26 cellular contexts compared by ENCODE assay signal in genomic region chr15:63401714-63402497, GRCh38. TPM values are rescaled to one million over a fixed set of nuclear protein-coding genes. Genes with fewer than 3 reads are reported as not detected.
"Had no signal": no experiment of that assay in that cellular context is flagged by ENCODE, and none has a peak within 500 bp of the region (broad histone marks: within the 10 kb centered on the region; RNA-seq: fewer than 3 reads in every experiment).

No MANE protein-coding gene starts in this region.

- H3K27me3 Mint-ChIP-seq: activated CD4-positive, alpha-beta T cell treated with anti-CD3 and anti-CD28 coated beads, Interleukin-2, amount 10 ng/mL, durations not matched to agents 7 days and 5 days; activated naive CD8-positive, alpha-beta T cell had no signal

- H3K27ac Mint-ChIP-seq: activated CD4-positive, alpha-beta T cell treated with anti-CD3 and anti-CD28 coated beads for 36 hours; activated CD4-positive, alpha-beta T cell treated with anti-CD3 and anti-CD28 coated beads, Interleukin-2, amount 10 ng/mL, durations not matched to agents 7 days and 5 days; activated CD8-positive, alpha-beta T cell treated with anti-CD3 and anti-CD28 coated beads, Interleukin-2, amount 10 ng/mL, durations not matched to agents 7 days and 5 days; activated naive CD4-positive, alpha-beta T cell treated with anti-CD3 and anti-CD28 coated beads, Interleukin-2, amount 10 ng/mL, durations not matched to agents 7 days and 5 days; activated naive CD8-positive, alpha-beta T cell; activated T-helper 1 cell treated with anti-CD3 and anti-CD28 coated beads, Interleukin-12 subunit alpha, Interleukin-12 subunit beta, Interleukin-2, Interleukin-4 antibody, amounts not matched to agents 30 ng/mL and 10 ng/mL and 1 ng/mL, durations not matched to agents 14 hours and 24 hours and 36 hours; WTC11 had no signal

- H3K27ac ChIP-seq: brain microvascular endothelial cell, KMS-11, PC-9, RWPE1 had no signal

- H3K27me3 ChIP-seq: brain microvascular endothelial cell had no signal

- H3K36me3 Mint-ChIP-seq: activated naive CD4-positive, alpha-beta T cell treated with anti-CD3 and anti-CD28 coated beads, Interleukin-2, amount 10 ng/mL, durations not matched to agents 7 days and 5 days; activated naive CD8-positive, alpha-beta T cell; WTC11 had no signal

- H3K4me3 ChIP-seq: PC-9 had no signal

- H3K36me3 ChIP-seq: brain microvascular endothelial cell had no signal

- DNase-seq: activated CD8-positive, alpha-beta memory T cell treated with anti-CD3 and anti-CD28 coated beads, Interleukin-2, amount 50 U/mL, for 4 hours; activated effector memory CD4-positive, alpha-beta T cell treated with Interleukin-2 at 50 U/mL for 16 hours; activated naive CD4-positive, alpha-beta T cell treated with anti-CD3 and anti-CD28 coated beads, Interleukin-2, amount 10 ng/mL, durations not matched to agents 7 days and 5 days; activated T-cell treated with anti-CD3 and anti-CD28 coated beads for 4 hours; activated T-cell treated with anti-CD3 and anti-CD28 coated beads, Interleukin-2, amount 50 U/mL, for 4 hours; amniotic stem cell; aorta; NCI-H1092; NCI-H1436 treated with DMSO at 0.1 percent for 48 hours; NCI-H187; NCI-H2107; NCI-H2171; PC-9; SIG-M5 had no signal

- H3K9me3 Mint-ChIP-seq: activated CD4-positive, alpha-beta T cell treated with anti-CD3 and anti-CD28 coated beads, Interleukin-2, amount 10 ng/mL, durations not matched to agents 7 days and 5 days; activated naive CD4-positive, alpha-beta T cell treated with anti-CD3 and anti-CD28 coated beads, Interleukin-2, amount 10 ng/mL, durations not matched to agents 7 days and 5 days; activated T-cell treated with anti-CD3 and anti-CD28 coated beads, Interleukin-2, amount 50 U/mL, for 4 hours; activated T-helper 1 cell treated with anti-CD3 and anti-CD28 coated beads, Interleukin-12 subunit alpha, Interleukin-12 subunit beta, Interleukin-2, Interleukin-4 antibody, amounts not matched to agents 30 ng/mL and 10 ng/mL and 1 ng/mL, durations not matched to agents 14 hours and 24 hours and 36 hours; WTC11 had no signal

- H3K4me3 Mint-ChIP-seq: activated CD4-positive, alpha-beta T cell treated with anti-CD3 and anti-CD28 coated beads for 36 hours; activated CD4-positive, alpha-beta T cell treated with anti-CD3 and anti-CD28 coated beads, Interleukin-2, amount 10 ng/mL, durations not matched to agents 7 days and 5 days; activated CD8-positive, alpha-beta T cell treated with anti-CD3 and anti-CD28 coated beads, Interleukin-2, amount 10 ng/mL, durations not matched to agents 7 days and 5 days; activated naive CD4-positive, alpha-beta T cell treated with anti-CD3 and anti-CD28 coated beads, Interleukin-2, amount 10 ng/mL, durations not matched to agents 7 days and 5 days; activated naive CD8-positive, alpha-beta T cell; activated T-cell treated with anti-CD3 and anti-CD28 coated beads, Interleukin-2, amount 50 U/mL, for 4 hours; activated T-helper 1 cell treated with anti-CD3 and anti-CD28 coated beads, Interleukin-12 subunit alpha, Interleukin-12 subunit beta, Interleukin-2, Interleukin-4 antibody, amounts not matched to agents 30 ng/mL and 10 ng/mL and 1 ng/mL, durations not matched to agents 14 hours and 24 hours and 36 hours; WTC11 had no signal

RNA-seq across cellular contexts. Expression of gene CA12, which starts 20.3 kb away (rescaled TPM):
- total RNA-seq: activated CD4-positive, alpha-beta T cell treated with anti-CD3 and anti-CD28 coated beads, Interleukin-2, amount 10 ng/mL, durations not matched to agents 7 days and 5 days; activated CD8-positive, alpha-beta T cell treated with anti-CD3 and anti-CD28 coated beads, Interleukin-2, amount 10 ng/mL, durations not matched to agents 7 days and 5 days; OCI-LY7; T-helper 1 cell treated with Interleukin-12 subunit alpha and Interleukin-12 subunit beta and Interleukin-4 antibody, amounts not matched to agents 30 ng/mL and 1 ng/mL, for 36 hours; T-helper 2 cell treated with Interferon-gamma antibody and Interleukin-4, amounts not matched to agents 100 ng/mL and 5 ng/mL, for 36 hours had no signal
